1 cellular context compared by ENCODE assay signal in the genomic region with DNA sequence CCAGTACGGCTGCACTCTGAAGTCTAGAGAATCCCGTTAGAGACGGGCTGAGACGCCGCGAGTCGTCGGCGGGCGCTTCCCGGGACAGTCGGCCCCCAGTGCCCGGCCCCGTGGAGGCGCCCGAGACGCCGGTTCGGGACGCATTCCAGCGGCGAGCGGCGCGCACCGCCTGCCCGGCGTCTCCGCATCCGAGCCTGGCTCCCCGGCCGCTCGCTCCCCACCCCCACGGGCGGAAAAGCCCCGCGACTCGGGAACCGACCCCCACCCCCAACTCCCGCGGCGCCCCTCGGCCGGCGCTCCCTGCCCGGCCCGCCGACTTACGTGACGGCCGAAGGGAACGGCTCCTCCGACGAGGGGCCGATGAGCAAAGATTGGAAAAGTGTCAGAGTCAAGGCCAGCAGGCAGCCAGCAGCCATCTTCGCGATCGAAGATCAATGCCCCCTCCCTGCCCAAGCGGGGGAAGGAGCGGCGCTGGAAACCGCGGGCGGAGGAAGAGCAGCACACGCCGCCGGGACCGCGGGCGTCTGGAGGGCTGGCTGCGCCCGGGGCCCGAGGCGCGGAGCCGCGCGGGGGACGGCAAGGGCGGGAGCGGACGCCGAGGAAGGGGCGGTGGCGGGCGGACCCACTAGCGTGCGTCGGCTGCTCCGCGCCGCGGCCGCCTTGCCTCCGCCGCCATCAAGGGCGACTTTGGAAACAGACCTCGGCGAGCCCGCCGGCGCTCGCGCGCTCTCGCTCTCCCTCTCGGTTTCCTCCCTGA.
TF ChIP-seq lines count a peak whose summit lies in the region.

A gene (minus strand): TSS at position 734 of the 757 bp plus-strand sequence.

TF ChIP-seq in SK-N-SH, 30 proteins besides CTCF, POLR2A, EP300 and RAD21 (continued from another document):
- TF ChIP-seq FOXM1 (IDR thresholded peaks at IDR 0.05; ENCODE audit: low read depth) (no peak), EZH2phosphoT487 (IDR thresholded peaks at IDR 0.05; ENCODE audit: borderline replicate concordance, low read depth) (no peak), ELF1 (IDR thresholded peaks at IDR 0.05) (no peak), JUND (IDR thresholded peaks at IDR 0.05) (no peak), SMC3 (IDR thresholded peaks at IDR 0.05; ENCODE audit: low read depth, low read length) (peak; percentile 1; the same call in 1 of the 2 replicates), FOXJ3 (CRISPR knock-in tag; IDR thresholded peaks at IDR 0.05) (no peak), NFIC (IDR thresholded peaks at IDR 0.05; ENCODE audit: borderline replicate concordance) (no peak), GABPA (IDR thresholded peaks at IDR 0.05; ENCODE audit: low read depth) (no peak), TCF12 (IDR thresholded peaks at IDR 0.05) (no peak), SIN3A (IDR thresholded peaks at IDR 0.05; ENCODE audit: borderline replicate concordance, low read depth, low read length) (peak; percentile 79; the same call in 1 of the 2 replicates), TEAD4 (IDR thresholded peaks at IDR 0.05; ENCODE audit: borderline replicate concordance, insufficient read depth) (0 out of 2 replicates have a peak, but pooled peaks have one; percentile 28), MXI1 (IDR thresholded peaks at IDR 0.05; ENCODE audit: low read depth, low read length) (no peak), GATA2 (CRISPR knock-in tag; IDR thresholded peaks at IDR 0.05) (peak; percentile 44; the same call in 1 of the 2 replicates), RFX5 (IDR thresholded peaks at IDR 0.05; ENCODE audit: low read length) (no peak), NRF1 (IDR thresholded peaks at IDR 0.05; ENCODE audit: low read depth, low read length) (no peak)
- TF ChIP-seq, protein P1, sequence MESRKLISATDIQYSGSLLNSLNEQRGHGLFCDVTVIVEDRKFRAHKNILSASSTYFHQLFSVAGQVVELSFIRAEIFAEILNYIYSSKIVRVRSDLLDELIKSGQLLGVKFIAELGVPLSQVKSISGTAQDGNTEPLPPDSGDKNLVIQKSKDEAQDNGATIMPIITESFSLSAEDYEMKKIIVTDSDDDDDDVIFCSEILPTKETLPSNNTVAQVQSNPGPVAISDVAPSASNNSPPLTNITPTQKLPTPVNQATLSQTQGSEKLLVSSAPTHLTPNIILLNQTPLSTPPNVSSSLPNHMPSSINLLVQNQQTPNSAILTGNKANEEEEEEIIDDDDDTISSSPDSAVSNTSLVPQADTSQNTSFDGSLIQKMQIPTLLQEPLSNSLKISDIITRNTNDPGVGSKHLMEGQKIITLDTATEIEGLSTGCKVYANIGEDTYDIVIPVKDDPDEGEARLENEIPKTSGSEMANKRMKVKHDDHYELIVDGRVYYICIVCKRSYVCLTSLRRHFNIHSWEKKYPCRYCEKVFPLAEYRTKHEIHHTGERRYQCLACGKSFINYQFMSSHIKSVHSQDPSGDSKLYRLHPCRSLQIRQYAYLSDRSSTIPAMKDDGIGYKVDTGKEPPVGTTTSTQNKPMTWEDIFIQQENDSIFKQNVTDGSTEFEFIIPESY (IDR thresholded peaks at IDR 0.05; ENCODE audit: borderline replicate concordance, low read depth): no peak
- TF ChIP-seq, protein P2, sequence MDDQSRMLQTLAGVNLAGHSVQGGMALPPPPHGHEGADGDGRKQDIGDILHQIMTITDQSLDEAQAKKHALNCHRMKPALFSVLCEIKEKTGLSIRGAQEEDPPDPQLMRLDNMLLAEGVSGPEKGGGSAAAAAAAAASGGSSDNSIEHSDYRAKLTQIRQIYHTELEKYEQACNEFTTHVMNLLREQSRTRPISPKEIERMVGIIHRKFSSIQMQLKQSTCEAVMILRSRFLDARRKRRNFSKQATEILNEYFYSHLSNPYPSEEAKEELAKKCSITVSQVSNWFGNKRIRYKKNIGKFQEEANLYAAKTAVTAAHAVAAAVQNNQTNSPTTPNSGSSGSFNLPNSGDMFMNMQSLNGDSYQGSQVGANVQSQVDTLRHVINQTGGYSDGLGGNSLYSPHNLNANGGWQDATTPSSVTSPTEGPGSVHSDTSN (IDR thresholded peaks at IDR 0.05): no peak
- TF ChIP-seq, protein P3, sequence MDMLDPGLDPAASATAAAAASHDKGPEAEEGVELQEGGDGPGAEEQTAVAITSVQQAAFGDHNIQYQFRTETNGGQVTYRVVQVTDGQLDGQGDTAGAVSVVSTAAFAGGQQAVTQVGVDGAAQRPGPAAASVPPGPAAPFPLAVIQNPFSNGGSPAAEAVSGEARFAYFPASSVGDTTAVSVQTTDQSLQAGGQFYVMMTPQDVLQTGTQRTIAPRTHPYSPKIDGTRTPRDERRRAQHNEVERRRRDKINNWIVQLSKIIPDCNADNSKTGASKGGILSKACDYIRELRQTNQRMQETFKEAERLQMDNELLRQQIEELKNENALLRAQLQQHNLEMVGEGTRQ (IDR thresholded peaks at IDR 0.05; ENCODE audit: borderline replicate concordance, low read depth, low read length): no peak
- TF ChIP-seq, protein P4, sequence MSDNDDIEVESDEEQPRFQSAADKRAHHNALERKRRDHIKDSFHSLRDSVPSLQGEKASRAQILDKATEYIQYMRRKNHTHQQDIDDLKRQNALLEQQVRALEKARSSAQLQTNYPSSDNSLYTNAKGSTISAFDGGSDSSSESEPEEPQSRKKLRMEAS (IDR thresholded peaks at IDR 0.05; ENCODE audit: low read depth): peak; percentile 75; the same call in 1 of the 2 replicates
- TF ChIP-seq, protein P5, sequence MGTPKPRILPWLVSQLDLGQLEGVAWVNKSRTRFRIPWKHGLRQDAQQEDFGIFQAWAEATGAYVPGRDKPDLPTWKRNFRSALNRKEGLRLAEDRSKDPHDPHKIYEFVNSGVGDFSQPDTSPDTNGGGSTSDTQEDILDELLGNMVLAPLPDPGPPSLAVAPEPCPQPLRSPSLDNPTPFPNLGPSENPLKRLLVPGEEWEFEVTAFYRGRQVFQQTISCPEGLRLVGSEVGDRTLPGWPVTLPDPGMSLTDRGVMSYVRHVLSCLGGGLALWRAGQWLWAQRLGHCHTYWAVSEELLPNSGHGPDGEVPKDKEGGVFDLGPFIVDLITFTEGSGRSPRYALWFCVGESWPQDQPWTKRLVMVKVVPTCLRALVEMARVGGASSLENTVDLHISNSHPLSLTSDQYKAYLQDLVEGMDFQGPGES (IDR thresholded peaks at IDR 0.05; ENCODE audit: low read depth, low read length): no peak
